8 cellular contexts compared by ENCODE assay signal in genomic region chr4:141346144-141346543, GRCh38.
DNase-seq lines count a peak whose midpoint lies in the region.

No MANE protein-coding gene starts in this region.

- no peak overlapping the region for H2AFZ ChIP-seq in mesenchymal stem cell (ENCODE audit: low read depth, low read length)

- H2BK120ac ChIP-seq in mesenchymal stem cell (ENCODE audit: low read depth, low read length) = no peak overlapping the region

- no peak overlapping the region for H3K4me2 ChIP-seq in mesenchymal stem cell (ENCODE audit: low read length, poor library complexity, severe bottlenecking)

- no peak overlapping the region for H2BK5ac ChIP-seq in mesenchymal stem cell (ENCODE audit: low read depth, low read length, poor library complexity, severe bottlenecking)

- H4K91ac ChIP-seq in mesenchymal stem cell (ENCODE audit: low read length) = no peak overlapping the region

- no peaks in the 10 kb centered on the region for H3K79me1 ChIP-seq in mesenchymal stem cell (replicated peaks; ENCODE audit: low read length, poor library complexity, severe bottlenecking)

- WGBS in mesenchymal stem cell = no CpG with 5 or more reads among the region's 1 CpG

- no peak overlapping the region for H3K18ac ChIP-seq in mesenchymal stem cell (ENCODE audit: low read depth in 1 of 2, low read length in 2 of 2)

- H4K8ac ChIP-seq in mesenchymal stem cell (ENCODE audit: low read length) = no peak overlapping the region

- H2AK5ac ChIP-seq in mesenchymal stem cell (ENCODE audit: low read length, severe bottlenecking) = no peak overlapping the region

- no peak overlapping the region for H3K9ac ChIP-seq in mesenchymal stem cell (ENCODE audit: low read length)

- H3K9me3 ChIP-seq in HAP-1 = no peaks in the 10 kb centered on the region
- no peaks in the 10 kb centered on the region for H3K9me3 ChIP-seq in mesenchymal stem cell (ENCODE audit: control insufficient read depth, low read length)

- DNase-seq in COR-L47 (lab: John Stamatoyannopoulos, UW) (peak; percentile 66), HAP-1 (ENCODE audit: low spot score in 2 of 2) (peak; percentile 14 to 26), NCI-H526 treated with DMSO at 0.1 percent for 48 hours (lab: John Stamatoyannopoulos, UW) (peak; percentile 19), dedifferentiated amniotic fluid mesenchymal stem cell (ENCODE audit: extremely low spot score) (peak; percentile 87), mesenchymal stem cell (peak; percentile 68)
- no peak for DNase-seq in activated CD4-positive, alpha-beta T cell treated with anti-CD3 and anti-CD28 coated beads, Interleukin-2, amount 50 U/mL, for 1 hour
- DNase-seq in central memory CD4-positive, alpha-beta T cell = no peak
- DNase-seq in activated T-cell treated with anti-CD3 and anti-CD28 coated beads, Interleukin-2, amount 50 U/mL, for 48 hours = no peak

- in situ Hi-C loops in HAP-1 (cut with MboI; ENCODE audit: low sequenced_read_pairs) = no loop called here

- no peak overlapping the region for H3K4ac ChIP-seq in mesenchymal stem cell (ENCODE audit: low read depth in 1 of 2, low read length in 2 of 2)

- no peak overlapping the region for H2BK12ac ChIP-seq in mesenchymal stem cell (ENCODE audit: low read length in 2 of 2)

- H3K14ac ChIP-seq in mesenchymal stem cell (ENCODE audit: low read length in 2 of 2) = no peak overlapping the region

- H3K23ac ChIP-seq in mesenchymal stem cell (ENCODE audit: low read length in 2 of 2) = no peak overlapping the region

- no peaks in the 10 kb centered on the region for H3K36me3 ChIP-seq in HAP-1 (replicated peaks)
- H3K36me3 ChIP-seq in mesenchymal stem cell (ENCODE audit: control insufficient read depth in 1 of 2, insufficient read depth in 2 of 2, low read depth in 1 of 2, low read length in 2 of 2) = no peaks in the 10 kb centered on the region

- H3K27me3 ChIP-seq in HAP-1 (ENCODE audit: low read depth) (peaks cover 17% of the 10 kb centered on the region), mesenchymal stem cell (ENCODE audit: control insufficient read depth in 1 of 2, insufficient read depth in 1 of 2, low read length in 2 of 2) (no peaks in the 10 kb centered on the region)

- no peak overlapping the region for H3K27ac ChIP-seq in mesenchymal stem cell (ENCODE audit: low read length, poor library complexity, severe bottlenecking)

- no peak overlapping the region for H3K4me3 ChIP-seq in HAP-1
- no peak overlapping the region for H3K4me3 ChIP-seq in mesenchymal stem cell (ENCODE audit: insufficient read depth in 1 of 2, low read depth in 1 of 2, low read length in 2 of 2)

- H3K4me1 ChIP-seq in HAP-1 (no peaks in the 10 kb centered on the region), mesenchymal stem cell (ENCODE audit: control insufficient read depth, insufficient read depth, low read depth, low read length) (peaks cover 4% of the 10 kb centered on the region)

- no peak overlapping the region for H2BK15ac ChIP-seq in mesenchymal stem cell (ENCODE audit: low read depth, poor library complexity, severe bottlenecking)

Comparison
In these comparisons a context has a peak if more than half of its experiments do, and no peak if none do; other contexts are left out.
1. DNase-seq: peak in COR-L47 (single experiment), HAP-1 (2 of 2), NCI-H526 treated with DMSO at 0.1 percent for 48 hours (single experiment), dedifferentiated amniotic fluid mesenchymal stem cell (single experiment) and mesenchymal stem cell (single experiment); none in activated CD4-positive, alpha-beta T cell treated with anti-CD3 and anti-CD28 coated beads, Interleukin-2, amount 50 U/mL, for 1 hour (single experiment), central memory CD4-positive, alpha-beta T cell (single experiment) and activated T-cell treated with anti-CD3 and anti-CD28 coated beads, Interleukin-2, amount 50 U/mL, for 48 hours (0 of 2).